In genomic region chr2:134669731-134670669, GRCh38 we compare ENCODE assay signal across 10 cellular contexts. TPM values are rescaled to one million over a fixed set of nuclear protein-coding genes. Genes with fewer than 3 reads are reported as not detected.
DNase-seq lines count a peak whose midpoint lies in the region; TF ChIP-seq lines count a peak whose summit lies in the region.
"Had no signal": no experiment of that assay in that cellular context is flagged by ENCODE, and none has a peak within 500 bp of the region (broad histone marks: within the 10 kb centered on the region; RNA-seq: fewer than 3 reads in every experiment).

No MANE protein-coding gene starts in this region.

- H3K36me3 Mint-ChIP-seq in activated naive CD4-positive, alpha-beta T cell treated with anti-CD3 and anti-CD28 coated beads for 36 hours (ENCODE audit: low read depth): no peaks in the 10 kb centered on the region

- H3K27ac Mint-ChIP-seq in activated naive CD4-positive, alpha-beta T cell treated with anti-CD3 and anti-CD28 coated beads for 36 hours: no peak overlapping the region

- no peak overlapping the region for H3K4me3 Mint-ChIP-seq in activated naive CD4-positive, alpha-beta T cell treated with anti-CD3 and anti-CD28 coated beads for 36 hours

- H3K79me2 ChIP-seq in mesendoderm (ENCODE audit: control insufficient read depth, insufficient read depth, low read length): no peaks in the 10 kb centered on the region

- peak overlapping the region in 1 of 11 experiments; percentile 8; a peak in 1 of 22 replicates for H3K27ac ChIP-seq in BLaER1 treated with 17β-estradiol and CSF1 and Interleukin-3, amounts not matched to agents 10 nM and 100 nM
- no peak overlapping the region for H3K27ac ChIP-seq in mesendoderm (ENCODE audit: low read depth, low read length)
- H3K27ac ChIP-seq in WERI-Rb-1: no peak overlapping the region
- H3K27ac ChIP-seq: C4-2B had no signal

- no peak overlapping the region for H3K9ac ChIP-seq in BLaER1 treated with 17β-estradiol and CSF1 and Interleukin-3, amounts not matched to agents 10 nM and 100 nM
- no peak overlapping the region for H3K9ac ChIP-seq in mesendoderm (ENCODE audit: low read length)

- H2BK5ac ChIP-seq in mesendoderm (ENCODE audit: low read length): no peak overlapping the region

- WGBS in mesendoderm (ENCODE audit: extremely low coverage, insufficient coverage, low lambda C conversion rate): no CpG with 5 or more reads among the region's 12 CpGs

- no peak overlapping the region for H4K5ac ChIP-seq in mesendoderm (ENCODE audit: low read length)

- no peaks in the 10 kb centered on the region for H3K36me3 ChIP-seq in BLaER1 treated with 17β-estradiol and CSF1 and Interleukin-3, amounts not matched to agents 10 nM and 100 nM
- H3K36me3 ChIP-seq in mesendoderm (ENCODE audit: control insufficient read depth, insufficient read depth, low read length) (no peaks in the 10 kb centered on the region), WERI-Rb-1 (no peaks in the 10 kb centered on the region), H7 (replicated peaks; ENCODE audit: control insufficient read depth, insufficient read depth, low read length) (no peaks in the 10 kb centered on the region)

- no peaks in the 10 kb centered on the region for H3K9me3 Mint-ChIP-seq in activated naive CD4-positive, alpha-beta T cell treated with anti-CD3 and anti-CD28 coated beads for 36 hours

- H3K4me1 ChIP-seq in BLaER1 treated with 17β-estradiol and CSF1 and Interleukin-3, amounts not matched to agents 10 nM and 100 nM: peaks cover 14 to 44% (median 38%) of the 10 kb centered on the region in 10 experiments
- H3K4me1 ChIP-seq in mesendoderm (ENCODE audit: control insufficient read depth, low read depth, low read length): no peaks in the 10 kb centered on the region

- H3K23ac ChIP-seq in mesendoderm (ENCODE audit: low read length): no peak overlapping the region

- no peak overlapping the region for H4K8ac ChIP-seq in mesendoderm (ENCODE audit: low read depth, low read length)

- peaks cover 63% of the 10 kb centered on the region for H3K4me1 Mint-ChIP-seq in activated naive CD4-positive, alpha-beta T cell treated with anti-CD3 and anti-CD28 coated beads for 36 hours (ENCODE audit: low read depth)

- TF ChIP-seq CTCF in WERI-Rb-1 (IDR thresholded peaks at IDR 0.05; ENCODE audit: low read depth, low read length): no peak

- intact Hi-C loops in activated naive CD4-positive, alpha-beta T cell treated with anti-CD3 and anti-CD28 coated beads for 36 hours (cut with micrococcal nuclease): loop anchor here (1.0 to 10.0 kb wide), 8 partner anchors 44 to 1692 kb away; partner anchors contain the start of genes CCNT2, MGAT5 and RAB3GAP1

- H3K4me2 ChIP-seq in BLaER1 treated with 17β-estradiol and CSF1 and Interleukin-3, amounts not matched to agents 10 nM and 100 nM: peak overlapping the region; percentile 54 to 72 (median 67)
- H3K4me2 ChIP-seq in mesendoderm (ENCODE audit: low read length): no peak overlapping the region

- no peaks in the 10 kb centered on the region for H3K27me3 ChIP-seq in BLaER1 treated with 17β-estradiol and CSF1 and Interleukin-3, amounts not matched to agents 10 nM and 100 nM
- no peaks in the 10 kb centered on the region for H3K27me3 ChIP-seq in mesendoderm (ENCODE audit: insufficient read depth, low read length, poor library complexity)
- H3K27me3 ChIP-seq in WERI-Rb-1 (ENCODE audit: insufficient read depth, low read depth, severe bottlenecking): peaks cover 10% of the 10 kb centered on the region
- H3K27me3 ChIP-seq in H7 (ENCODE audit: control insufficient read depth, insufficient read depth, low read length): no peaks in the 10 kb centered on the region; the same call in 1 of the 2 replicates

- H3K79me1 ChIP-seq in mesendoderm (ENCODE audit: low read length): no peaks in the 10 kb centered on the region

- H3K18ac ChIP-seq in mesendoderm (ENCODE audit: low read length): no peak overlapping the region

- H2BK120ac ChIP-seq in mesendoderm (ENCODE audit: low read depth, low read length): no peak overlapping the region

- no peaks in the 10 kb centered on the region for H3K9me3 ChIP-seq in BLaER1 treated with 17β-estradiol and CSF1 and Interleukin-3, amounts not matched to agents 10 nM and 100 nM (replicated peaks in 1 of 11)
- H3K9me3 ChIP-seq in WERI-Rb-1 (ENCODE audit: severe bottlenecking): no peaks in the 10 kb centered on the region

- H3K4ac ChIP-seq in mesendoderm (ENCODE audit: low read depth, low read length): no peak overlapping the region

- H3K27me3 Mint-ChIP-seq in activated naive CD4-positive, alpha-beta T cell treated with anti-CD3 and anti-CD28 coated beads for 36 hours (ENCODE audit: low read depth): peaks cover 25% of the 10 kb centered on the region

- CTCF ChIA-PET in activated naive CD4-positive, alpha-beta T cell treated with anti-CD3 and anti-CD28 coated beads for 36 hours (lab: Charles Lee): interaction anchor here (0.8 to 1.5 kb wide), 4 partner anchors 11 to 552 kb away, joined by 3 to 6 read pairs (median 4); no protein-coding TSS in a partner anchor

- H3K4me3 ChIP-seq in BLaER1 treated with 17β-estradiol and CSF1 and Interleukin-3, amounts not matched to agents 10 nM and 100 nM: no peak overlapping the region
- H3K4me3 ChIP-seq in mesendoderm (ENCODE audit: low read length): no peak overlapping the region
- no peak overlapping the region for H3K4me3 ChIP-seq in WERI-Rb-1 (ENCODE audit: low read depth, low read length)
- H3K4me3 ChIP-seq in H7 (ENCODE audit: insufficient read depth, low read depth, low read length): no peak overlapping the region

- DNase-seq in SW480 (ENCODE audit: low spot score) (peak; percentile 97), myocyte (ENCODE audit: low read depth) (peak; percentile 13), NCI-H446 (lab: John Stamatoyannopoulos, UW) (no peak), mesendoderm (no peak), WERI-Rb-1 (no peak), H7 (no peak)
- peak; percentile 72 for DNase-seq in activated naive CD4-positive, alpha-beta T cell treated with anti-CD3 and anti-CD28 coated beads for 36 hours
- DNase-seq: activated CD4-positive, CD25-positive, alpha-beta regulatory T cell treated with anti-CD3 and anti-CD28 coated beads, Interleukin-2, amount 50 U/mL, for 72 hours had no signal

- H4K20me1 ChIP-seq in BLaER1 treated with 17β-estradiol and CSF1 and Interleukin-3, amounts not matched to agents 10 nM and 100 nM: no peaks in the 10 kb centered on the region

- H2BK15ac ChIP-seq in mesendoderm (replicated peaks; ENCODE audit: low read depth): no peak overlapping the region

- no peak overlapping the region for H3K56ac ChIP-seq in mesendoderm (ENCODE audit: low read length)

- no peak overlapping the region for H2AK5ac ChIP-seq in mesendoderm (ENCODE audit: low read length)

RNA-seq across cellular contexts. Expression of gene TMEM163, which starts 48.8 kb away (rescaled TPM):
- total RNA-seq in activated naive CD4-positive, alpha-beta T cell treated with anti-CD3 and anti-CD28 coated beads for 36 hours: not detected
- not detected in 2 replicates for total RNA-seq in myocyte
- polyA plus RNA-seq in myocyte (2012): 0.16 TPM
- polyA plus RNA-seq in mesendoderm (2013, experiment 1 of 2): 0.25 TPM
- 0.15 TPM for polyA plus RNA-seq in mesendoderm (2013, experiment 2 of 2)
- 0.14 and 0.26 TPM in 2 replicates for total RNA-seq in H7 (2014; rRNA removed; shearing (Covaris generic))

Comparison
In these comparisons a context has a peak if more than half of its experiments do, and no peak if none do; other contexts are left out.
1. DNase-seq: peak in SW480 (single experiment), activated naive CD4-positive, alpha-beta T cell treated with anti-CD3 and anti-CD28 coated beads for 36 hours (single experiment) and myocyte (single experiment); none in NCI-H446 (0 of 2), mesendoderm (single experiment), WERI-Rb-1 (single experiment) and H7 (single experiment).